8 cellular contexts compared by ENCODE assay signal in genomic region chr12:106903241-106903950, GRCh38. TPM values are rescaled to one million over a fixed set of nuclear protein-coding genes. Genes with fewer than 3 reads are reported as not detected.
DNase-seq lines count a peak whose midpoint lies in the region; ATAC-seq and TF ChIP-seq lines count a peak whose summit lies in the region.

No MANE protein-coding gene starts in this region.

- peaks cover 14% of the 10 kb centered on the region for H3K4me1 Mint-ChIP-seq in activated T-cell treated with anti-CD3 and anti-CD28 coated beads, Interleukin-2, amount 50 U/mL, for 72 hours (ENCODE audit: low read depth)
- peaks cover 10% of the 10 kb centered on the region for H3K4me1 Mint-ChIP-seq in nephron

- peak; percentile 41 for DNase-seq in NCI-H82 treated with DMSO at 0.1 percent for 48 hours (lab: John Stamatoyannopoulos, UW; ENCODE audit: unreplicated experiment)
- peak; percentile 83 to 84 for DNase-seq in activated T-cell treated with anti-CD3 and anti-CD28 coated beads, Interleukin-2, amount 50 U/mL, for 72 hours
- DNase-seq in fibroblast of mammary gland (ENCODE audit: low read depth), result peak; percentile 36
- peak; percentile 64 for DNase-seq in stimulated activated naive CD4-positive, alpha-beta T cell treated with Interleukin-2 at 50 U/mL for 16 hours (lab: John Stamatoyannopoulos, UW)
- no peak for DNase-seq in NCI-H345 treated with DMSO at 0.1 percent for 48 hours (lab: John Stamatoyannopoulos, UW; ENCODE audit: unreplicated experiment)

- H3K4me3 Mint-ChIP-seq in activated T-cell treated with anti-CD3 and anti-CD28 coated beads, Interleukin-2, amount 50 U/mL, for 72 hours, result peak overlapping the region; percentile 73 to 74
- H3K4me3 Mint-ChIP-seq in nephron, result peak overlapping the region; percentile 63 to 75 (median 72)

- H3K27ac Mint-ChIP-seq in activated T-cell treated with anti-CD3 and anti-CD28 coated beads, Interleukin-2, amount 50 U/mL, for 72 hours, result no peak overlapping the region
- peak overlapping the region in 1 of 3 experiments; percentile 8 for H3K27ac Mint-ChIP-seq in nephron

- TF ChIP-seq CTCF in fibroblast of mammary gland (conservative IDR thresholded peaks at IDR 0.05; ENCODE audit: control insufficient read depth, insufficient read depth, low read depth, low read length) (no peak), nephron (IDR thresholded peaks at IDR 0.05; ENCODE audit: unreplicated experiment in 3 of 3) (no peak)

- H3K4me3 ChIP-seq in GM08714 (ENCODE audit: low read length), result peak overlapping the region; percentile 44; the same call in 1 of the 2 replicates
- H3K4me3 ChIP-seq in fibroblast of mammary gland (ENCODE audit: control insufficient read depth, low read depth, low read length), result peak overlapping the region; percentile 60

- H3K36me3 Mint-ChIP-seq in activated T-cell treated with anti-CD3 and anti-CD28 coated beads, Interleukin-2, amount 50 U/mL, for 72 hours (ENCODE audit: insufficient read depth in 2 of 2), result no peaks in the 10 kb centered on the region
- no peaks in the 10 kb centered on the region for H3K36me3 Mint-ChIP-seq in nephron (ENCODE audit: low read depth)

- H3K9me3 Mint-ChIP-seq in activated T-cell treated with anti-CD3 and anti-CD28 coated beads, Interleukin-2, amount 50 U/mL, for 72 hours, result no peaks in the 10 kb centered on the region
- peaks cover 3% of the 10 kb centered on the region for H3K9me3 Mint-ChIP-seq in nephron

- ATAC-seq in HG02763 (IDR thresholded peaks at IDR 0.05; ENCODE audit: unreplicated experiment), result peak; percentile 86
- peak; percentile 99 to 100 for ATAC-seq in activated T-cell treated with anti-CD3 and anti-CD28 coated beads, Interleukin-2, amount 50 U/mL, for 72 hours (replicated peaks in 1 of 2)

- H3K27me3 Mint-ChIP-seq in activated T-cell treated with anti-CD3 and anti-CD28 coated beads, Interleukin-2, amount 50 U/mL, for 72 hours (ENCODE audit: low read depth), result peaks cover 59% of the 10 kb centered on the region
- H3K27me3 Mint-ChIP-seq in nephron (ENCODE audit: low read depth), result peaks cover 47% of the 10 kb centered on the region

RNA-seq across cellular contexts. Expression of gene TMEM263, which starts 52.3 kb away (rescaled TPM):
- 10 to 100 TPM; 39.7 to 41.3 TPM for total RNA-seq in activated T-cell treated with anti-CD3 and anti-CD28 coated beads, Interleukin-2, amount 50 U/mL, for 72 hours
